1 cellular context compared by ENCODE assay signal in the genomic region with DNA sequence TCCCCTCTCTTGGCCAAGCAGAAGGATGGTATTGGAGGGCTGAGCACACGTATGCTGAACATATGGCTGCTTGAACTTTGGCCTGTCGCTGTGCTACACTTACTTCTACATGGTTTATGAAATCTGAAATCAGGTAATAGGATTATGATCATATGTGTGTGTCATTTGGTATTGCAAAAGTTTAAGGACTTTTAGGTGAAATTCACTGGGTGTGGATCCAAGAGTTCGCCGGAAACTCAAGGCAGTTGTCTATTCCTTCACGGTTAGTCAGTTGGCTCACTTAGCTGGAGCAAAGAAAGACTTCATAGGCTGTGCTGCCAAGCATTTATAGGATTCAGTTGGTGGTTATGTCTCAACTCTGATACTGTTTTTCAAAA.
TF ChIP-seq lines count a peak whose summit lies in the region.

No MANE protein-coding gene starts in this region.

TF ChIP-seq in WTC11, 78 proteins besides CTCF, POLR2A, EP300 and RAD21 (continued from another document):
- TF ChIP-seq, protein P1, sequence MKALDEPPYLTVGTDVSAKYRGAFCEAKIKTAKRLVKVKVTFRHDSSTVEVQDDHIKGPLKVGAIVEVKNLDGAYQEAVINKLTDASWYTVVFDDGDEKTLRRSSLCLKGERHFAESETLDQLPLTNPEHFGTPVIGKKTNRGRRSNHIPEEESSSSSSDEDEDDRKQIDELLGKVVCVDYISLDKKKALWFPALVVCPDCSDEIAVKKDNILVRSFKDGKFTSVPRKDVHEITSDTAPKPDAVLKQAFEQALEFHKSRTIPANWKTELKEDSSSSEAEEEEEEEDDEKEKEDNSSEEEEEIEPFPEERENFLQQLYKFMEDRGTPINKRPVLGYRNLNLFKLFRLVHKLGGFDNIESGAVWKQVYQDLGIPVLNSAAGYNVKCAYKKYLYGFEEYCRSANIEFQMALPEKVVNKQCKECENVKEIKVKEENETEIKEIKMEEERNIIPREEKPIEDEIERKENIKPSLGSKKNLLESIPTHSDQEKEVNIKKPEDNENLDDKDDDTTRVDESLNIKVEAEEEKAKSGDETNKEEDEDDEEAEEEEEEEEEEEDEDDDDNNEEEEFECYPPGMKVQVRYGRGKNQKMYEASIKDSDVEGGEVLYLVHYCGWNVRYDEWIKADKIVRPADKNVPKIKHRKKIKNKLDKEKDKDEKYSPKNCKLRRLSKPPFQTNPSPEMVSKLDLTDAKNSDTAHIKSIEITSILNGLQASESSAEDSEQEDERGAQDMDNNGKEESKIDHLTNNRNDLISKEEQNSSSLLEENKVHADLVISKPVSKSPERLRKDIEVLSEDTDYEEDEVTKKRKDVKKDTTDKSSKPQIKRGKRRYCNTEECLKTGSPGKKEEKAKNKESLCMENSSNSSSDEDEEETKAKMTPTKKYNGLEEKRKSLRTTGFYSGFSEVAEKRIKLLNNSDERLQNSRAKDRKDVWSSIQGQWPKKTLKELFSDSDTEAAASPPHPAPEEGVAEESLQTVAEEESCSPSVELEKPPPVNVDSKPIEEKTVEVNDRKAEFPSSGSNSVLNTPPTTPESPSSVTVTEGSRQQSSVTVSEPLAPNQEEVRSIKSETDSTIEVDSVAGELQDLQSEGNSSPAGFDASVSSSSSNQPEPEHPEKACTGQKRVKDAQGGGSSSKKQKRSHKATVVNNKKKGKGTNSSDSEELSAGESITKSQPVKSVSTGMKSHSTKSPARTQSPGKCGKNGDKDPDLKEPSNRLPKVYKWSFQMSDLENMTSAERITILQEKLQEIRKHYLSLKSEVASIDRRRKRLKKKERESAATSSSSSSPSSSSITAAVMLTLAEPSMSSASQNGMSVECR (CRISPR knock-in tag; IDR thresholded peaks at IDR 0.05; ENCODE audit: borderline replicate concordance) = no peak
- TF ChIP-seq FOXP1 (CRISPR knock-in tag; IDR thresholded peaks at IDR 0.05; ENCODE audit: borderline replicate concordance) (no peak), GRHL2 (CRISPR knock-in tag; IDR thresholded peaks at IDR 0.05; ENCODE audit: insufficient replicate concordance, severe bottlenecking) (no peak), ZBTB21 (CRISPR knock-in tag; IDR thresholded peaks at IDR 0.05; ENCODE audit: borderline replicate concordance) (no peak)
- TF ChIP-seq, protein P2, sequence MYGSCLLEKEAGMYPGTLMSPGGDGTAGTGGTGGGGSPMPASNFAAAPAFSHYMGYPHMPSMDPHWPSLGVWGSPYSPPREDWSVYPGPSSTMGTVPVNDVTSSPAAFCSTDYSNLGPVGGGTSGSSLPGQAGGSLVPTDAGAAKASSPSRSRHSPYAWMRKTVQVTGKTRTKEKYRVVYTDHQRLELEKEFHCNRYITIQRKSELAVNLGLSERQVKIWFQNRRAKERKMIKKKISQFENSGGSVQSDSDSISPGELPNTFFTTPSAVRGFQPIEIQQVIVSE (CRISPR knock-in tag; IDR thresholded peaks at IDR 0.05; ENCODE audit: borderline replicate concordance) = no peak
TF ChIP-seq in WTC11: peak in this region for 0.
